In the genomic region with DNA sequence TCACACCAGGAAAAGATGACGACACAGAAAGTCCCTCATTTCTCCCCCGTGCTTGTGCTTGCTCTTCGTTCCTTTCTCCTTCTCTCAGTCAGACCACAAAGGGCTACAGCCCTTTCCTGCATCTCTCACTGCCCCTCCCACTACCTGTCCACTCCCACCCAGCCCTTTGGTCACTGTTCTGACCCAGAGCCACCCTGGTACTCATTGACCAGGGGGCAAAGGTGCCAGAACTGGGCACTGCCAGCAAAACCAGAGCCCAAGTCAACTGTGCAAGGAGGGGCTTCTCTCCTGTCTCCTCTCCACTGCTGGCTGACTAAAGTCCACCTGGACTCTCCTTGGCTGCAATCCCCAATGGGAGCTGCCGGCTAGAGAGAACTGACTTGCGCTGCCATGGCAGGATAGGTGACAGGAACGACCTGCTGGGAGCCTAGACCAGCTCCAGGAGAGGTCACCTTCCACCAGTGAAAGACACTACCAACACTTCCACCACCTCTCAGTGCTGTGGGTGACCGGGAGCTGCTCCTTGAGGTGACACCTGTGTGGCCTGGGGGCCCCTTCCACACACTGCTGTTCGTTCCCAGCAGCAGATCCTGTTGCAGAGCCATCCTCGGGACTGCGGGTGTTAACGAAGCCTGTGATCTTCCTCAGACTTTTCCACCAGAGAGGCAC, we compare ENCODE assay signal across 19 cellular contexts. TPM values are rescaled to one million over a fixed set of nuclear protein-coding genes. Genes with fewer than 3 reads are reported as not detected.
"Had no signal": no experiment of that assay in that cellular context is flagged by ENCODE, and none has a peak within 500 bp of the region (broad histone marks: within the 10 kb centered on the region; RNA-seq: fewer than 3 reads in every experiment).

No MANE protein-coding gene starts in this region.

- ATAC-seq: natural killer cell treated with Interleukin-12 subunit alpha and Interleukin-12 subunit beta and Interleukin-15 and Interleukin-18, amount 100 ng/mL, for 72 hours; psoas muscle; sciatic nerve; SK-N-SH treated with all-trans-retinoic acid at 6 μM for 48 hours had no signal

- H3K9me3 ChIP-seq: ascending aorta, psoas muscle, vagina had no signal

- H3K4me1 ChIP-seq: ascending aorta, foreskin keratinocyte, psoas muscle, vagina had no signal

- H3K27me3 ChIP-seq: ascending aorta, vagina had no signal

- DNase-seq: activated CD4-positive, alpha-beta T cell treated with anti-CD3 and anti-CD28 coated beads, Interleukin-2, amount 50 U/mL, for 48 hours; activated CD4-positive, CD25-positive, alpha-beta regulatory T cell treated with anti-CD3 and anti-CD28 coated beads, Interleukin-2, amount 50 U/mL, for 72 hours; activated naive CD4-positive, alpha-beta T cell treated with anti-CD3 and anti-CD28 coated beads, Interleukin-2, amount 10 ng/mL, durations not matched to agents 7 days and 5 days; activated T-cell treated with anti-CD3 and anti-CD28 coated beads, Interleukin-2, amount 50 U/mL, for 24 hours; foreskin keratinocyte; glutamatergic neuron; hypothalamus; psoas muscle; stimulated activated CD4-positive, alpha-beta T cell treated with anti-CD3 and anti-CD28 coated beads, Interleukin-1b, Interleukin-23, amount 100 ng/mL, for 48 hours; T-helper 1 cell; T1000 had no signal

- H3K27ac ChIP-seq: ascending aorta, foreskin keratinocyte, psoas muscle, vagina had no signal

- H3K36me3 ChIP-seq: ascending aorta, vagina had no signal

- H3K4me3 ChIP-seq: ascending aorta, lung, psoas muscle, vagina had no signal

RNA-seq across cellular contexts. Expression of a gene that starts 32.8 kb away (rescaled TPM):
- total RNA-seq: ascending aorta; foreskin keratinocyte; kidney epithelial cell; natural killer cell treated with Interleukin-12 subunit alpha and Interleukin-12 subunit beta and Interleukin-15 and Interleukin-18, amount 100 ng/mL, for 72 hours; osteoblast; psoas muscle; vagina had no signal
- polyA plus RNA-seq: foreskin keratinocyte had no signal

RNA-seq across cellular contexts. Expression of a gene that starts 41.1 kb away (rescaled TPM):
- total RNA-seq: ascending aorta; foreskin keratinocyte; kidney epithelial cell; lung; natural killer cell treated with Interleukin-12 subunit alpha and Interleukin-12 subunit beta and Interleukin-15 and Interleukin-18, amount 100 ng/mL, for 72 hours; osteoblast; psoas muscle; sciatic nerve; vagina had no signal
- polyA plus RNA-seq: foreskin keratinocyte, lung, psoas muscle had no signal

RNA-seq across cellular contexts. Expression of a gene that starts 52.2 kb away (rescaled TPM):
- total RNA-seq: osteoblast had no signal
